In the genomic region with DNA sequence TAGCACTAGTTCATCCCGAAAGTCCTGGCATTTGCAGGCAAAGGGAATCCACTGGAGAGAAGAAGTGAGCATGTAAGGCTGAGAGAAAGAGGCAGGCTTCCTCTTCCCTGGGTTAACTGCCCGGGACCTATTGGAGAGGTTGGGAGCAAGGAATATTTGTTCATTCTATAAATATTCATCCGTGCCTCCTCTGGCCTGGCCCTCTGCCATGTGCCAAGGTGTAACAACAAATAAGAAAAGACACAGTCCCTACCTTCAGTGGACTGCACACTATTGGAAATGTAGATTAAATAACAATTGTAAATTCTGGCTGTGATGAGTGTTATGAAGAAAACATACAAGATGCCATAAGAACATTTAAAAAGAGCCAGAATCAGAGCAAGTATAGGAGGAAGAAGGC, we compare ENCODE assay signal across 38 cellular contexts.
"Had no signal": no experiment of that assay in that cellular context is flagged by ENCODE, and none has a peak within 500 bp of the region (broad histone marks: within the 10 kb centered on the region; RNA-seq: fewer than 3 reads in every experiment).

No MANE protein-coding gene starts in this region.

- DNase-seq: activated CD4-positive, alpha-beta memory T cell treated with anti-CD3 and anti-CD28 coated beads, Interleukin-2, amount 10 ng/mL, durations not matched to agents 7 days and 5 days; activated CD4-positive, alpha-beta T cell treated with anti-CD3 and anti-CD28 coated beads for 1 hour; activated CD4-positive, alpha-beta T cell treated with anti-CD3 and anti-CD28 coated beads for 48 hours; activated CD4-positive, CD25-positive, alpha-beta regulatory T cell; activated CD8-positive, alpha-beta memory T cell treated with anti-CD3 and anti-CD28 coated beads for 24 hours; activated CD8-positive, alpha-beta memory T cell treated with anti-CD3 and anti-CD28 coated beads, Interleukin-2, amount 10 ng/mL, durations not matched to agents 7 days and 5 days; activated effector memory CD4-positive, alpha-beta T cell treated with anti-CD3 and anti-CD28 coated beads, Interleukin-2, amount 50 U/mL, for 16 hours; activated naive CD4-positive, alpha-beta T cell; activated naive CD4-positive, alpha-beta T cell treated with anti-CD3 and anti-CD28 coated beads, Interleukin-2, amount 50 U/mL, for 16 hours; activated naive CD8-positive, alpha-beta T cell treated with anti-CD3 and anti-CD28 coated beads for 36 hours; activated T-cell treated with anti-CD3 and anti-CD28 coated beads, Interleukin-2, amount 50 U/mL, for 1 hour; activated T-cell treated with anti-CD3 and anti-CD28 coated beads, Interleukin-2, amount 50 U/mL, for 72 hours; amniotic stem cell; aorta; brain microvascular endothelial cell; central memory CD4-positive, alpha-beta T cell; Kasumi-1; KG1; MM.1S; NCI-H1092; NCI-H1436 treated with DMSO at 0.1 percent for 48 hours; NCI-H1694 treated with DMSO at 0.1 percent for 48 hours; NCI-H2081; NCI-H2171 treated with DMSO at 0.1 percent for 48 hours; NCI-H226; NCI-H446 treated with DMSO at 0.1 percent for 48 hours; NCI-H526; NCI-H748 treated with DMSO at 0.1 percent for 48 hours; NK-92 treated with Interleukin-12 subunit alpha and Interleukin-12 subunit beta, amount 100 ng/mL, for 24 hours; OCI-M1; SIG-M5; SW 1271; T-helper 1 cell; T-helper 2 cell; T-helper 9 cell; WERI-Rb-1 had no signal

- H3K27me3 ChIP-seq: brain microvascular endothelial cell had no signal

- H3K36me3 ChIP-seq: brain microvascular endothelial cell, WERI-Rb-1 had no signal

- H3K27ac ChIP-seq: brain microvascular endothelial cell, WERI-Rb-1 had no signal

- ATAC-seq: activated CD8-positive, alpha-beta memory T cell treated with anti-CD3 and anti-CD28 coated beads, Interleukin-2, amount 10 ng/mL, durations not matched to agents 7 days and 5 days; activated T-cell treated with anti-CD3 and anti-CD28 coated beads, Interleukin-2, amount 50 U/mL, for 72 hours; activated T-helper 17 cell treated with anti-CD3 and anti-CD28 coated beads, Interleukin-2, amount 50 U/mL, for 72 hours; Panc1 had no signal
